8 cellular contexts compared by ENCODE assay signal in genomic region chr5:142922223-142922952, GRCh38.
DNase-seq lines count a peak whose midpoint lies in the region; ATAC-seq and TF ChIP-seq lines count a peak whose summit lies in the region.

No MANE protein-coding gene starts in this region.

- H3K79me2 ChIP-seq in fibroblast of lung (ENCODE audit: control insufficient read depth, insufficient read depth, low read length) (no peaks in the 10 kb centered on the region), parathyroid adenoma (no peaks in the 10 kb centered on the region)

- no peaks in the 10 kb centered on the region for H3K9me3 ChIP-seq in HUES6 (ENCODE audit: control insufficient read depth, insufficient read depth, low read depth, low read length)
- H3K9me3 ChIP-seq in fibroblast of lung (ENCODE audit: control insufficient read depth, insufficient read depth, low read depth, low read length), result no peaks in the 10 kb centered on the region
- no peaks in the 10 kb centered on the region for H3K9me3 ChIP-seq in parathyroid adenoma (ENCODE audit: control insufficient read depth, low read length)

- DNase-seq in CD1c-positive myeloid dendritic cell (ENCODE audit: extremely low spot score), result peak; percentile 47
- DNase-seq in RPMI8226, result peak; percentile 49
- DNase-seq in fibroblast of lung (ENCODE audit: low read depth in 2 of 2), result peak; percentile 50 to 77
- no peak for DNase-seq in stimulated activated naive CD4-positive, alpha-beta T cell (lab: John Stamatoyannopoulos, UW)

- no peaks in the 10 kb centered on the region for H3K27me3 ChIP-seq in HUES6 (ENCODE audit: control insufficient read depth, insufficient read depth, low read length)
- H3K27me3 ChIP-seq in fibroblast of lung (ENCODE audit: control insufficient read depth, insufficient read depth, low read length), result no peaks in the 10 kb centered on the region
- no peaks in the 10 kb centered on the region for H3K27me3 ChIP-seq in parathyroid adenoma (ENCODE audit: control insufficient read depth, insufficient read depth, low read length)

- H3K4me2 ChIP-seq in fibroblast of lung (ENCODE audit: extremely low read depth, insufficient read depth, low read length) (no peak overlapping the region), parathyroid adenoma (ENCODE audit: low read length) (no peak overlapping the region)

- TF ChIP-seq CTCF in fibroblast of lung (conservative IDR thresholded peaks at IDR 0.05 in 1 of 2, IDR thresholded peaks at IDR 0.05 in 1 of 2; ENCODE audit: low read depth in 1 of 2, low read length in 2 of 2) (peak in 1 of 2 donors; percentile 39), parathyroid adenoma (IDR thresholded peaks at IDR 0.05) (peak; percentile 44)

- H3K9ac ChIP-seq in HUES6 (ENCODE audit: low read length) (no peak overlapping the region), fibroblast of lung (ENCODE audit: insufficient read depth, low read length) (no peak overlapping the region), parathyroid adenoma (no peak overlapping the region)

- H2AFZ ChIP-seq in fibroblast of lung (ENCODE audit: low read length) (no peak overlapping the region), parathyroid adenoma (no peak overlapping the region)

- ATAC-seq in GM19035 (IDR thresholded peaks at IDR 0.05; ENCODE audit: unreplicated experiment) (peak; percentile 55), GM19328 (IDR thresholded peaks at IDR 0.05; ENCODE audit: unreplicated experiment) (no peak)

- no peaks in the 10 kb centered on the region for H3K36me3 ChIP-seq in HUES6 (ENCODE audit: control insufficient read depth, insufficient read depth, low read length)
- H3K36me3 ChIP-seq in fibroblast of lung (ENCODE audit: control insufficient read depth, insufficient read depth, low read length), result no peaks in the 10 kb centered on the region
- H3K36me3 ChIP-seq in parathyroid adenoma (ENCODE audit: control insufficient read depth, insufficient read depth, low read length), result no peaks in the 10 kb centered on the region

- H3K27ac ChIP-seq in HUES6 (ENCODE audit: low read depth, low read length), result 0 out of 2 replicates have a peak overlapping the region, but pooled peaks have one; percentile 49
- H3K27ac ChIP-seq in fibroblast of lung (ENCODE audit: insufficient read depth, low read length), result no peak overlapping the region
- H3K27ac ChIP-seq in parathyroid adenoma, result no peak overlapping the region

- H4K20me1 ChIP-seq in fibroblast of lung (ENCODE audit: control insufficient read depth, extremely low read depth, insufficient read depth, low read length), result no peaks in the 10 kb centered on the region

- H3K4me1 ChIP-seq in HUES6 (ENCODE audit: control insufficient read depth, insufficient read depth, low read length) (peaks cover 5% of the 10 kb centered on the region), fibroblast of lung (ENCODE audit: control insufficient read depth, extremely low read depth, insufficient read depth, low read length) (peaks cover 4% of the 10 kb centered on the region), parathyroid adenoma (no peaks in the 10 kb centered on the region)

- H3K4me3 ChIP-seq in HUES6 (ENCODE audit: low read depth, low read length) (no peak overlapping the region), fibroblast of lung (replicated peaks in 1 of 4; ENCODE audit: control extremely low read depth in 1 of 4, insufficient read depth in 1 of 4, low read depth in 3 of 4, low read length in 4 of 4) (no peak overlapping the region), parathyroid adenoma (ENCODE audit: low read depth, low read length) (no peak overlapping the region)

Comparison
In these comparisons a context has a peak if more than half of its experiments do, and no peak if none do; other contexts are left out.
1. DNase-seq: peak in CD1c-positive myeloid dendritic cell (single experiment), RPMI8226 (single experiment) and fibroblast of lung (2 of 2); none in stimulated activated naive CD4-positive, alpha-beta T cell (0 of 6).